31 cellular contexts compared by ENCODE assay signal in genomic region chr5:52985306-52985705, GRCh38. TPM values are rescaled to one million over a fixed set of nuclear protein-coding genes. Genes with fewer than 3 reads are reported as not detected.
A peak's percentile ranks its signal among the peaks of the same experiment; 100 is the strongest.
DNase-seq lines count a peak whose midpoint lies in the region; ATAC-seq, FAIRE-seq and TF ChIP-seq lines count a peak whose summit lies in the region.
"Had no signal": no experiment of that assay in that cellular context is flagged by ENCODE, and none has a peak within 500 bp of the region (broad histone marks: within the 10 kb centered on the region; RNA-seq: fewer than 3 reads in every experiment).

No MANE protein-coding gene starts in this region.

- intact Hi-C loops in IMR-90 (cut with micrococcal nuclease), result no loop called here

- peak overlapping the region; percentile 77; the same call in 1 of the 2 replicates for H3K14ac ChIP-seq in IMR-90 (replicated peaks; ENCODE audit: low read depth, low read length)

- peaks cover 3% of the 10 kb centered on the region; the same call in 1 of the 2 replicates for H3K9me1 ChIP-seq in IMR-90 (ENCODE audit: insufficient read depth, low read length)

- peak overlapping the region; percentile 84; the same call in 1 of the 2 replicates for H2BK120ac ChIP-seq in IMR-90 (ENCODE audit: low read depth, low read length)

- H3K9me3 ChIP-seq in IMR-90 (ENCODE audit: control insufficient read depth, insufficient read depth, low read length) (no peaks in the 10 kb centered on the region), osteoblast (ENCODE audit: low read depth, low read length) (no peaks in the 10 kb centered on the region)
- H3K9me3 ChIP-seq: BLaER1, esophagus muscularis mucosa, upper lobe of left lung had no signal

- dilution Hi-C loops in IMR-90 (cut with HindIII; ENCODE audit: low sequenced_read_pairs, unreplicated experiment), result no loop called here

- TF ChIP-seq CTCF in IMR-90 (conservative IDR thresholded peaks at IDR 0.05; ENCODE audit: low read depth, low read length) (no peak), bronchial epithelial cell (IDR thresholded peaks at IDR 0.05; ENCODE audit: insufficient read depth, low read length, severe bottlenecking) (no peak), osteoblast (IDR thresholded peaks at IDR 0.05; ENCODE audit: extremely low read depth, low read depth, low read length) (no peak)

- H3K4me3 ChIP-seq in IMR-90 (ENCODE audit: insufficient read depth, low read depth, low read length), result no peak overlapping the region
- H3K4me3 ChIP-seq in bronchial epithelial cell (ENCODE audit: low read depth, low read length), result no peak overlapping the region
- no peak overlapping the region for H3K4me3 ChIP-seq in osteoblast (ENCODE audit: insufficient read depth, low read length)
- H3K4me3 ChIP-seq: BLaER1, coronary artery, esophagus muscularis mucosa, lung, upper lobe of left lung had no signal

- TF ChIP-seq RAD21 in IMR-90 (IDR thresholded peaks at IDR 0.05; ENCODE audit: low read length), result no peak

- no peak overlapping the region for H3K9ac ChIP-seq in IMR-90 (ENCODE audit: low read depth, low read length)
- H3K9ac ChIP-seq: BLaER1 had no signal

- H4K5ac ChIP-seq in IMR-90 (ENCODE audit: low read depth, low read length), result peak overlapping the region; percentile 20; the same call in 1 of the 2 replicates

- no peak for TF ChIP-seq POLR2A in IMR-90 (IDR thresholded peaks at IDR 0.05; ENCODE audit: low read depth, low read length)

- H3K56ac ChIP-seq in IMR-90 (ENCODE audit: extremely low read depth, insufficient read depth, low read length), result no peak overlapping the region

- no peaks in the 10 kb centered on the region for H3K36me3 ChIP-seq in IMR-90 (ENCODE audit: control insufficient read depth, insufficient read depth, low read length)
- H3K36me3 ChIP-seq in bronchial epithelial cell (ENCODE audit: control insufficient read depth, insufficient read depth, low read length), result no peaks in the 10 kb centered on the region
- H3K36me3 ChIP-seq in osteoblast (ENCODE audit: insufficient read depth, low read length), result no peaks in the 10 kb centered on the region
- H3K36me3 ChIP-seq: BLaER1, esophagus muscularis mucosa, upper lobe of left lung had no signal

- peak overlapping the region; percentile 16; the same call in 1 of the 2 replicates for H3K18ac ChIP-seq in IMR-90 (ENCODE audit: low read depth, low read length)

- POLR2A ChIA-PET in IMR-90 (lab: Charles Lee; ENCODE audit: unreplicated experiment), result no interaction called here

- H3K27ac ChIP-seq in IMR-90 (ENCODE audit: insufficient read depth, low read length) (no peak overlapping the region), osteoblast (ENCODE audit: low read depth, low read length) (no peak overlapping the region)
- H3K27ac ChIP-seq: BLaER1, coronary artery had no signal

- H3K79me2 ChIP-seq in osteoblast (ENCODE audit: insufficient read depth, low read length), result no peaks in the 10 kb centered on the region

- H3K27me3 ChIP-seq in IMR-90 (ENCODE audit: control insufficient read depth, insufficient read depth, low read length) (no peaks in the 10 kb centered on the region), bronchial epithelial cell (ENCODE audit: control insufficient read depth, insufficient read depth, low read length) (no peaks in the 10 kb centered on the region), osteoblast (ENCODE audit: insufficient read depth, low read length) (no peaks in the 10 kb centered on the region)
- H3K27me3 ChIP-seq: esophagus muscularis mucosa had no signal

- peak; percentile 56 for DNase-seq in IMR-90
- peak; percentile 90 for DNase-seq in bronchial epithelial cell (ENCODE audit: low read depth)
- DNase-seq in osteoblast (ENCODE audit: insufficient read length, low spot score, missing footprints), result peak; percentile 85
- no peak for DNase-seq in stimulated activated CD4-positive, alpha-beta T cell treated with anti-CD3 and anti-CD28 coated beads, Interleukin-4, amount 100 ng/mL, for 1 hour
- no peak for DNase-seq in activated CD4-positive, CD25-positive, alpha-beta regulatory T cell (lab: John Stamatoyannopoulos, UW)
- no peak for DNase-seq in cerebellar cortex (ENCODE audit: low spot score)
- no peak for DNase-seq in NCI-H2227 treated with DMSO at 0.1 percent for 48 hours (lab: John Stamatoyannopoulos, UW)
- DNase-seq: activated CD4-positive, alpha-beta T cell treated with anti-CD3 and anti-CD28 coated beads, Interleukin-2, amount 50 U/mL, for 1 hour; activated gamma-delta T cell treated with Interleukin-2 at 50 U/mL for 16 hours; activated naive CD8-positive, alpha-beta T cell treated with anti-CD3 and anti-CD28 coated beads, Interleukin-2, amount 10 ng/mL, durations not matched to agents 7 days and 5 days; activated T-cell treated with anti-CD3 and anti-CD28 coated beads, Interleukin-2, amount 50 U/mL, for 4 hours; aorta; effector CD8-positive, alpha-beta T cell; H7; NCI-H1048; NCI-H1694; NCI-H446 treated with DMSO at 0.1 percent for 48 hours; NCI-H774; stimulated activated CD4-positive, alpha-beta T cell treated with anti-CD3 and anti-CD28 coated beads, Interleukin-15, amount 100 ng/mL, for 24 hours; T-cell; upper lobe of left lung had no signal

- H3K4me2 ChIP-seq in IMR-90 (ENCODE audit: low read depth, low read length) (no peak overlapping the region), osteoblast (ENCODE audit: insufficient read depth, low read length) (no peak overlapping the region)
- H3K4me2 ChIP-seq: BLaER1 had no signal

- H2AK5ac ChIP-seq in IMR-90 (ENCODE audit: low read depth, low read length), result peak overlapping the region; percentile 70; the same call in 1 of the 2 replicates

- no CpG with 5 or more reads among the region's 3 CpGs for WGBS in IMR-90 (ENCODE audit: extremely low coverage in 2 of 2, insufficient read length in 1 of 2), 2 experiments

- H2BK15ac ChIP-seq in IMR-90 (ENCODE audit: low read depth, low read length), result peak overlapping the region; percentile 88; the same call in 2 of the 3 replicates

- peak overlapping the region; percentile 70; the same call in 1 of the 2 replicates for H3K4ac ChIP-seq in IMR-90 (ENCODE audit: low read depth, low read length)

- FAIRE-seq in bronchial epithelial cell (lab: Jason Lieb, UNC), result peak; percentile 83
- FAIRE-seq: frontal cortex had no signal

- CTCF ChIA-PET in IMR-90 (lab: Yijun Ruan, JAX), result interaction anchor here (1.1 kb wide), 1 partner anchor 12 kb away, joined by 5 read pairs; no protein-coding TSS in a partner anchor

- peak overlapping the region in 1 of 2 experiments; percentile 33; a peak in 2 of 4 replicates for H4K8ac ChIP-seq in IMR-90 (ENCODE audit: low read depth in 2 of 2, low read length in 2 of 2)

- no peak overlapping the region for H2AK9ac ChIP-seq in IMR-90 (replicated peaks; ENCODE audit: low read depth, low read length, poor library complexity)

- ATAC-seq in GM18858 (IDR thresholded peaks at IDR 0.05; ENCODE audit: unreplicated experiment) (peak; percentile 50), IMR-90 (ENCODE audit: low read depth) (no peak)
- ATAC-seq: activated T-cell treated with anti-CD3 and anti-CD28 coated beads, Interleukin-2, amount 50 U/mL, for 4 hours; natural killer cell treated with Interleukin-12 subunit alpha and Interleukin-12 subunit beta and Interleukin-15 and Interleukin-18, amount 100 ng/mL, for 72 hours; stimulated activated memory B cell treated with anti-CD40 and anti-IgM and Interleukin-4, amounts not matched to agents 10 μg/mL and 1 μg/mL and 100 μg/mL, for 72 hours; T-cell; WTC11 had no signal

- peaks cover 0 to 36% of the 10 kb centered on the region in 2 experiments; a peak in 2 of 4 replicates for H3K79me1 ChIP-seq in IMR-90 (ENCODE audit: low read depth in 1 of 2, low read length in 2 of 2)

- BruUV-seq in IMR-90 (replicated peaks; lab: Mats Ljungman, UMichigan), result no TSS peak

- H3K23ac ChIP-seq in IMR-90 (ENCODE audit: low read depth, low read length), result peak overlapping the region; percentile 35; the same call in 1 of the 2 replicates

- H4K20me1 ChIP-seq in IMR-90 (ENCODE audit: insufficient read depth, low read length) (no peaks in the 10 kb centered on the region), osteoblast (ENCODE audit: insufficient read depth, low read length) (no peaks in the 10 kb centered on the region)
- H4K20me1 ChIP-seq: BLaER1 had no signal

- peaks cover 15% of the 10 kb centered on the region; the same call in 1 of the 2 replicates for H3K4me1 ChIP-seq in IMR-90 (ENCODE audit: control insufficient read depth, insufficient read depth, low read length)
- peaks cover 20% of the 10 kb centered on the region for H3K4me1 ChIP-seq in osteoblast (ENCODE audit: insufficient read depth, low read length)

- H4K91ac ChIP-seq in IMR-90 (ENCODE audit: insufficient read depth, low read depth, low read length), result no peak overlapping the region; the same call in 1 of the 2 replicates

- no peak overlapping the region for H2AFZ ChIP-seq in IMR-90 (replicated peaks; ENCODE audit: low read length, poor library complexity)
- H2AFZ ChIP-seq in osteoblast (ENCODE audit: low read length), result peak overlapping the region; percentile 16

- in situ Hi-C loops in IMR-90 (cut with MboI; ENCODE audit: low sequenced_read_pairs), result no loop called here

- peak overlapping the region; percentile 44 for H2BK5ac ChIP-seq in IMR-90 (ENCODE audit: low read depth, low read length, poor library complexity, severe bottlenecking)

- H2BK20ac ChIP-seq in IMR-90 (ENCODE audit: low read depth, low read length), result peak overlapping the region; percentile 77

TF ChIP-seq in IMR-90, 13 proteins besides CTCF, POLR2A, EP300 and RAD21 (continues in another document):
- TF ChIP-seq CEBPB (IDR thresholded peaks at IDR 0.05; ENCODE audit: low read depth, low read length), result no peak
- no peak for TF ChIP-seq ELK1 (IDR thresholded peaks at IDR 0.05; ENCODE audit: borderline replicate concordance, low read depth, low read length)
- TF ChIP-seq RCOR1 (IDR thresholded peaks at IDR 0.05; ENCODE audit: insufficient replicate concordance, low read length), result no peak
- TF ChIP-seq CHD1 (IDR thresholded peaks at IDR 0.05; ENCODE audit: low read depth, low read length), result no peak
- TF ChIP-seq RFX5 (IDR thresholded peaks at IDR 0.05; ENCODE audit: low read depth, low read length), result no peak

RNA-seq across cellular contexts. Expression of gene ITGA2, which starts 3.8 kb away (rescaled TPM):
- total RNA-seq in IMR-90 (2012; rRNA removed), result 83.6 and 93.4 TPM in 2 replicates
- polyA plus RNA-seq in IMR-90 (2012; rRNA removed), result 20.4 and 23.3 TPM in 2 replicates
- 3.8 and 6.3 TPM in 2 replicates for polyA plus RNA-seq in IMR-90 (2012; cell fraction: cytosol; rRNA removed)
- 2.9 and 17.7 TPM in 2 replicates for polyA plus RNA-seq in IMR-90 (2012; cell fraction: nucleus; rRNA removed; ENCODE audit: low replicate concordance)
- 16.1 and 35.0 TPM in 2 replicates for total RNA-seq in bronchial epithelial cell
- 2.7 and 2.9 TPM in 2 replicates for total RNA-seq in osteoblast
- total RNA-seq: G401 had no signal

Comparison
In these comparisons a context has a peak if more than half of its experiments do, and no peak if none do; other contexts are left out.
1. DNase-seq: peak in IMR-90 (single experiment), bronchial epithelial cell (single experiment) and osteoblast (single experiment); none in stimulated activated CD4-positive, alpha-beta T cell treated with anti-CD3 and anti-CD28 coated beads, Interleukin-4, amount 100 ng/mL, for 1 hour (single experiment), activated CD4-positive, CD25-positive, alpha-beta regulatory T cell (0 of 4), cerebellar cortex (single experiment) and NCI-H2227 treated with DMSO at 0.1 percent for 48 hours (single experiment).